In the genomic region with DNA sequence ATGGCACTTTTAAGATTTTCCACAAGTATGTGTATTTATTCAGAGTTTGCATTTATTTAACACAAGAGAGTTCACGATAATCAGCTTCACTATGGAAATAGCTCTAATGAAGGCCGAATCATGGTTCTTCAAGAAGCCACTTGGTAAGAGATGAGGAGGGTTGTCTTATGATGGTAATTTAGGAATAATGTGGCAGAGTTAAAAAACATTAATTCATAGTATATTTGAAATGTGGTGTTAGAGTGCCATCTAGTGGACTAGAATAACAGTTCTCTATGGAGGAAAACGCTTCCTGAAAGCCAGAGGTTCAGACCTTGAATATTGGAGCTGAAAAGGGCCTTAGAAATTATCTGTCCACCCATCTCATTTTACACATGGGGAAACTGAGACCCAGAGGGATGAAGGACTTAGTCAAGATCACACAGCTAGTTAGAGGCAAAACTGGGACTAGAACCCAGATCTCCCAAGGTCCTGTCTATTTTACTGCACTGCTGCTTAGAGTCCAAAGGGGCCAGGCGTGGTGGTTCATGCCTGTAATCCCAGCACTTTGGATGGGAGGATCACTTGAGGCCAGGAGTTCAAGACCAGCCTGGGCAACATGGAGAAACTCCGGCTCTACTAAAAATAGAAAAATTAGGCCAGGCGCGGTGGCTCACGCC, we compare ENCODE assay signal across 1 cellular context.
TF ChIP-seq lines count a peak whose summit lies in the region.

No MANE protein-coding gene starts in this region.

TF ChIP-seq in H1, 55 proteins besides CTCF, POLR2A, EP300 and RAD21 (continued from another document):
- TF ChIP-seq, protein P1, sequence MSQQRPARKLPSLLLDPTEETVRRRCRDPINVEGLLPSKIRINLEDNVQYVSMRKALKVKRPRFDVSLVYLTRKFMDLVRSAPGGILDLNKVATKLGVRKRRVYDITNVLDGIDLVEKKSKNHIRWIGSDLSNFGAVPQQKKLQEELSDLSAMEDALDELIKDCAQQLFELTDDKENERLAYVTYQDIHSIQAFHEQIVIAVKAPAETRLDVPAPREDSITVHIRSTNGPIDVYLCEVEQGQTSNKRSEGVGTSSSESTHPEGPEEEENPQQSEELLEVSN (IDR thresholded peaks at IDR 0.05) = no peak
- TF ChIP-seq POLR2AphosphoS5 (IDR thresholded peaks at IDR 0.05; ENCODE audit: low read depth, low read length) = no peak
